8 cellular contexts compared by ENCODE assay signal in genomic region chr10:90592903-90593302, GRCh38.
DNase-seq lines count a peak whose midpoint lies in the region; ATAC-seq and TF ChIP-seq lines count a peak whose summit lies in the region.

No MANE protein-coding gene starts in this region.

- no peaks in the 10 kb centered on the region for H3K36me3 Mint-ChIP-seq in T-helper 17 cell (ENCODE audit: low read depth)

- no peak overlapping the region for H3K27ac Mint-ChIP-seq in T-helper 17 cell

- peak; percentile 84 for DNase-seq in DMS53 (lab: John Stamatoyannopoulos, UW)
- DNase-seq in NCI-H1105 treated with DMSO at 0.1 percent for 48 hours (lab: John Stamatoyannopoulos, UW), result peak; percentile 26
- peak in 1 of 2 donors; percentile 74 for DNase-seq in ascending aorta (ENCODE audit: low spot score in 2 of 2)
- peak; percentile 89 for DNase-seq in islet precursor cell
- DNase-seq in activated naive CD4-positive, alpha-beta T cell (lab: John Stamatoyannopoulos, UW), result no peak
- DNase-seq in T-helper 17 cell, result no peak

- peak; percentile 46 for ATAC-seq in GM21447 (IDR thresholded peaks at IDR 0.05; ENCODE audit: unreplicated experiment)
- ATAC-seq in GM21423 (IDR thresholded peaks at IDR 0.05; ENCODE audit: unreplicated experiment), result no peak
- no peak for ATAC-seq in T-helper 17 cell

- peak overlapping the region in 1 of 2 donors; percentile 50 for H3K27ac ChIP-seq in ascending aorta

- H3K4me3 ChIP-seq in ascending aorta, result no peak overlapping the region

- H3K9me3 ChIP-seq in ascending aorta (no peaks in the 10 kb centered on the region), T-helper 17 cell (ENCODE audit: control insufficient read depth, low read length, poor library complexity, severe bottlenecking) (no peaks in the 10 kb centered on the region)

- peak; percentile 53 to 69 (median 55) for TF ChIP-seq CTCF in ascending aorta (IDR thresholded peaks at IDR 0.05)

- peaks cover 44% of the 10 kb centered on the region for H3K27me3 Mint-ChIP-seq in T-helper 17 cell

- no peak overlapping the region for H3K4me3 Mint-ChIP-seq in T-helper 17 cell

- H3K36me3 ChIP-seq in ascending aorta, result no peaks in the 10 kb centered on the region

- H3K4me1 ChIP-seq in ascending aorta, result peaks cover 3 to 9% of the 10 kb centered on the region in 2 donors

- intact Hi-C loops in ascending aorta (cut with DNase I), result loop anchor here (2.0 to 5.0 kb wide), 2 partner anchors 638 to 801 kb away; no protein-coding TSS in a partner anchor

- H3K27me3 ChIP-seq in ascending aorta, result no peaks in the 10 kb centered on the region

- no peaks in the 10 kb centered on the region for H3K4me1 Mint-ChIP-seq in T-helper 17 cell

Comparison
In these comparisons a context has a peak if more than half of its experiments do, and no peak if none do; other contexts are left out.
1. DNase-seq: peak in DMS53 (single experiment), NCI-H1105 treated with DMSO at 0.1 percent for 48 hours (single experiment) and islet precursor cell (single experiment); none in activated naive CD4-positive, alpha-beta T cell (0 of 4) and T-helper 17 cell (0 of 3).